In genomic region chr1:87330954-87331318, GRCh38 we compare ENCODE assay signal across 8 cellular contexts. TPM values are rescaled to one million over a fixed set of nuclear protein-coding genes. Genes with fewer than 3 reads are reported as not detected.
DNase-seq lines count a peak whose midpoint lies in the region; ATAC-seq and TF ChIP-seq lines count a peak whose summit lies in the region.

No MANE protein-coding gene starts in this region.

- H3K36me3 Mint-ChIP-seq in activated T-helper 17 cell treated with anti-CD3 and anti-CD28 coated beads, Interleukin-2, amount 50 U/mL, for 72 hours (ENCODE audit: low read depth): peaks cover 26% of the 10 kb centered on the region

- no peak for TF ChIP-seq CTCF in SK-N-SH (IDR thresholded peaks at IDR 0.05)

- CTCF ChIA-PET in SK-N-SH (lab: Yijun Ruan, JAX): no interaction called here

- peak overlapping the region; percentile 62 to 83; a peak in 3 of 4 replicates for H3K27ac ChIP-seq in SK-N-SH (ENCODE audit: low read depth in 2 of 2, low read length in 1 of 2)
- peak overlapping the region; percentile 56 for H3K27ac ChIP-seq in substantia nigra (ENCODE audit: low read depth, low read length, poor library complexity, severe bottlenecking)

- H3K9me2 ChIP-seq in SK-N-SH: no peaks in the 10 kb centered on the region

- H3K27ac Mint-ChIP-seq in activated T-helper 17 cell treated with anti-CD3 and anti-CD28 coated beads, Interleukin-2, amount 50 U/mL, for 72 hours: peak overlapping the region; percentile 78

- peaks cover 27% of the 10 kb centered on the region for H3K4me1 Mint-ChIP-seq in activated T-helper 17 cell treated with anti-CD3 and anti-CD28 coated beads, Interleukin-2, amount 50 U/mL, for 72 hours

- H3K36me3 ChIP-seq in SK-N-SH (replicated peaks in 1 of 2; ENCODE audit: control insufficient read depth in 1 of 2, insufficient read depth in 2 of 2, low read length in 1 of 2): peaks cover 7% of the 10 kb centered on the region in 2 experiments

- 7% methylated on average over 7 of the region's 8 CpGs for WGBS in SK-N-SH (ENCODE audit: low lambda C conversion rate)

- H3K27me3 Mint-ChIP-seq in activated T-helper 17 cell treated with anti-CD3 and anti-CD28 coated beads, Interleukin-2, amount 50 U/mL, for 72 hours: no peaks in the 10 kb centered on the region

- H3K27me3 ChIP-seq in SK-N-SH (ENCODE audit: insufficient read depth): no peaks in the 10 kb centered on the region

- no peaks in the 10 kb centered on the region for H3K9me3 ChIP-seq in SK-N-SH

- H2AFZ ChIP-seq in SK-N-SH (ENCODE audit: low read depth): peak overlapping the region; percentile 25; the same call in 1 of the 2 replicates

- ATAC-seq in SK-N-SH treated with all-trans-retinoic acid at 6 μM for 48 hours (no peak), HG03108 (IDR thresholded peaks at IDR 0.05; ENCODE audit: unreplicated experiment) (no peak), HG02981 (IDR thresholded peaks at IDR 0.05; ENCODE audit: unreplicated experiment) (no peak)
- no peak for ATAC-seq in activated T-helper 17 cell treated with anti-CD3 and anti-CD28 coated beads, Interleukin-2, amount 50 U/mL, for 72 hours (replicated peaks)

- no peaks in the 10 kb centered on the region for H3K9me3 Mint-ChIP-seq in activated T-helper 17 cell treated with anti-CD3 and anti-CD28 coated beads, Interleukin-2, amount 50 U/mL, for 72 hours

- H3K4me3 ChIP-seq in SK-N-SH (ENCODE audit: low read depth in 2 of 2, low read length in 1 of 2): peak overlapping the region; percentile 67 to 84

- DNase-seq in SK-N-SH (no peak), inferior parietal cortex (ENCODE audit: extremely low spot score) (peak; percentile 18), substantia nigra (lab: John Stamatoyannopoulos, UW) (peak in 2 of 49 donors; percentile 2 to 28), SIG-M5 (lab: John Stamatoyannopoulos, UW) (no peak)

- peaks cover 12% of the 10 kb centered on the region; the same call in 1 of the 2 replicates for H4K20me1 ChIP-seq in SK-N-SH (ENCODE audit: insufficient read depth)

- peaks cover 7 to 17% of the 10 kb centered on the region in 2 experiments for H3K4me1 ChIP-seq in SK-N-SH (ENCODE audit: control insufficient read depth in 1 of 2, insufficient read depth in 2 of 2, low read depth in 1 of 2, low read length in 1 of 2)

- H3F3A ChIP-seq in SK-N-SH (replicated peaks; ENCODE audit: insufficient read depth): peaks cover 23% of the 10 kb centered on the region

- no peak for TF ChIP-seq EP300 in SK-N-SH (IDR thresholded peaks at IDR 0.05; ENCODE audit: borderline replicate concordance in 1 of 2, low read depth in 1 of 2, low read length in 1 of 2)

- H3K4me2 ChIP-seq in SK-N-SH: peak overlapping the region; percentile 87

- peaks cover 71% of the 10 kb centered on the region for H3K79me2 ChIP-seq in SK-N-SH (ENCODE audit: insufficient read depth)

- POLR2A ChIA-PET in SK-N-SH (lab: Yijun Ruan, JAX): no interaction called here

- H3K4me3 Mint-ChIP-seq in activated T-helper 17 cell treated with anti-CD3 and anti-CD28 coated beads, Interleukin-2, amount 50 U/mL, for 72 hours: peak overlapping the region; percentile 86

- peak overlapping the region; percentile 89; the same call in 1 of the 2 replicates for H3K9ac ChIP-seq in SK-N-SH

- no peak for TF ChIP-seq RAD21 in SK-N-SH (IDR thresholded peaks at IDR 0.05; ENCODE audit: low read length)

TF ChIP-seq in SK-N-SH, 30 proteins besides CTCF, POLR2A, EP300 and RAD21:
- TF ChIP-seq SIN3A (IDR thresholded peaks at IDR 0.05; ENCODE audit: borderline replicate concordance, low read depth, low read length): no peak
- no peak for TF ChIP-seq CHD2 (IDR thresholded peaks at IDR 0.05; ENCODE audit: low read length, partially characterized antibody)
- no peak for TF ChIP-seq YY1 (IDR thresholded peaks at IDR 0.05; ENCODE audit: low read depth)
- TF ChIP-seq EZH2phosphoT487 (IDR thresholded peaks at IDR 0.05; ENCODE audit: borderline replicate concordance, low read depth): no peak
TF ChIP-seq in SK-N-SH: peak in this region for 0.

TF ChIP-seq in SK-N-SH treated with all-trans-retinoic acid at 6 μM for 48 hours, 23 proteins besides CTCF, POLR2A, EP300 and RAD21:
- TF ChIP-seq ARNTL (CRISPR knock-in tag; IDR thresholded peaks at IDR 0.05; ENCODE audit: borderline replicate concordance, low read depth) (no peak), PATZ1 (CRISPR knock-in tag; IDR thresholded peaks at IDR 0.05; ENCODE audit: borderline replicate concordance) (no peak)

RNA-seq across cellular contexts. Expression of gene LMO4, which starts 2.3 kb away (rescaled TPM):
- 64.7 and 71.1 TPM in 2 replicates for polyA plus RNA-seq in SK-N-SH (2012; rRNA removed)
- polyA plus RNA-seq in SK-N-SH (2012; cell fraction: cytosol; rRNA removed): 63.6 and 78.5 TPM in 2 replicates
- polyA plus RNA-seq in SK-N-SH (2012; cell fraction: nucleus; rRNA removed): 30.6 and 72.4 TPM in 2 replicates
- total RNA-seq in activated T-helper 17 cell treated with anti-CD3 and anti-CD28 coated beads, Interleukin-2, amount 50 U/mL, for 72 hours: 10 to 100 TPM in 1 of 2 donors, 1 to 10 TPM in 1; 9.2 to 23.1 TPM
